In the genomic region with DNA sequence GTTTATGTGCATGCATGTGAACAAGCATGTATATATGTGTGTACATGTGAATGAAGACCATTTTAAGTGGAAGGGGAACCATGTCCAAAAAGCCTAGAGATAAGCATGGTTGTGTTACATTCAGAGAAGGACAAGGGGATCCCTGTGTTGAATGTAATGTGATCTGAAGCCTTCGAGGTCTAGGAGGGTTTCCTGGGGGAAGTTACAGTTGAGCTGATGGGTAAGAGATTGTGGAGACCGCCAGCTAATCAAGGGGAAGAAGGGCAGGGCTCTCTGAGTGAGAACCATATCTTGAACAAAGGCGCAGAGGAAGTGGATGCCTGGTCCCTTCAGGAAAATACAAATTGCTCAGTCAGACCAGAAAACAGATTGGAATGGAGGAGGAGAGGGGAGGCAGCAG, we compare ENCODE assay signal across 1 cellular context.
TF ChIP-seq lines count a peak whose summit lies in the region.

No MANE protein-coding gene starts in this region.

TF ChIP-seq in WTC11, 78 proteins besides CTCF, POLR2A, EP300 and RAD21 (continued from another document):
- TF ChIP-seq, protein P1, sequence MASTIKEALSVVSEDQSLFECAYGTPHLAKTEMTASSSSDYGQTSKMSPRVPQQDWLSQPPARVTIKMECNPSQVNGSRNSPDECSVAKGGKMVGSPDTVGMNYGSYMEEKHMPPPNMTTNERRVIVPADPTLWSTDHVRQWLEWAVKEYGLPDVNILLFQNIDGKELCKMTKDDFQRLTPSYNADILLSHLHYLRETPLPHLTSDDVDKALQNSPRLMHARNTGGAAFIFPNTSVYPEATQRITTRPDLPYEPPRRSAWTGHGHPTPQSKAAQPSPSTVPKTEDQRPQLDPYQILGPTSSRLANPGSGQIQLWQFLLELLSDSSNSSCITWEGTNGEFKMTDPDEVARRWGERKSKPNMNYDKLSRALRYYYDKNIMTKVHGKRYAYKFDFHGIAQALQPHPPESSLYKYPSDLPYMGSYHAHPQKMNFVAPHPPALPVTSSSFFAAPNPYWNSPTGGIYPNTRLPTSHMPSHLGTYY (CRISPR knock-in tag; IDR thresholded peaks at IDR 0.05): no peak
- TF ChIP-seq HMGA2 (CRISPR knock-in tag; IDR thresholded peaks at IDR 0.05): no peak
- TF ChIP-seq, protein P2, sequence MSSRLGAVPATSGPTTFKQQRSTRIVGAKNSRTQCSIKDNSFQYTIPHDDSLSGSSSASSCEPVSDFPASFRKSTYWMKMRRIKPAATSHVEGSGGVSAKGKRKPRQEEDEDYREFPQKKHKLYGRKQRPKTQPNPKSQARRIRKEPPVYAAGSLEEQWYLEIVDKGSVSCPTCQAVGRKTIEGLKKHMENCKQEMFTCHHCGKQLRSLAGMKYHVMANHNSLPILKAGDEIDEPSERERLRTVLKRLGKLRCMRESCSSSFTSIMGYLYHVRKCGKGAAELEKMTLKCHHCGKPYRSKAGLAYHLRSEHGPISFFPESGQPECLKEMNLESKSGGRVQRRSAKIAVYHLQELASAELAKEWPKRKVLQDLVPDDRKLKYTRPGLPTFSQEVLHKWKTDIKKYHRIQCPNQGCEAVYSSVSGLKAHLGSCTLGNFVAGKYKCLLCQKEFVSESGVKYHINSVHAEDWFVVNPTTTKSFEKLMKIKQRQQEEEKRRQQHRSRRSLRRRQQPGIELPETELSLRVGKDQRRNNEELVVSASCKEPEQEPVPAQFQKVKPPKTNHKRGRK (CRISPR knock-in tag; IDR thresholded peaks at IDR 0.05; ENCODE audit: borderline replicate concordance): no peak
TF ChIP-seq in WTC11: peak in this region for 0.
